35 cellular contexts compared by ENCODE assay signal in genomic region chr6:166987448-166987847, GRCh38.
"Had no signal": no experiment of that assay in that cellular context is flagged by ENCODE, and none has a peak within 500 bp of the region (broad histone marks: within the 10 kb centered on the region; RNA-seq: fewer than 3 reads in every experiment).

No MANE protein-coding gene starts in this region.

- H3K27ac Mint-ChIP-seq: activated CD4-positive, alpha-beta memory T cell treated with anti-CD3 and anti-CD28 coated beads, Interleukin-2, amount 10 ng/mL, durations not matched to agents 7 days and 5 days; activated CD8-positive, alpha-beta memory T cell treated with anti-CD3 and anti-CD28 coated beads, Interleukin-2, amount 10 ng/mL, durations not matched to agents 7 days and 5 days; activated naive CD8-positive, alpha-beta T cell; activated naive CD8-positive, alpha-beta T cell treated with anti-CD3 and anti-CD28 coated beads, Interleukin-2, amount 50 U/mL, for 24 hours; activated T-cell treated with anti-CD3 and anti-CD28 coated beads, Interleukin-2, amount 50 U/mL, for 72 hours; activated T-helper 2 cell treated with anti-CD3 and anti-CD28 coated beads, Interferon-gamma antibody, Interleukin-2, Interleukin-4, amounts not matched to agents 10 μg/mL and 5 μg/mL and 100 μg/mL, durations not matched to agents 14 hours and 24 hours and 36 hours had no signal

- H3K4me3 ChIP-seq: K562, PC-9 had no signal

- H3K9me3 Mint-ChIP-seq: activated naive CD8-positive, alpha-beta T cell treated with anti-CD3 and anti-CD28 coated beads, Interleukin-2, amount 50 U/mL, for 24 hours; activated T-cell treated with anti-CD3 and anti-CD28 coated beads, Interleukin-2, amount 50 U/mL, for 72 hours; activated T-helper 2 cell treated with anti-CD3 and anti-CD28 coated beads, Interferon-gamma antibody, Interleukin-2, Interleukin-4, amounts not matched to agents 10 μg/mL and 5 μg/mL and 100 μg/mL, durations not matched to agents 14 hours and 24 hours and 36 hours had no signal

- H3K4me3 Mint-ChIP-seq: activated CD4-positive, alpha-beta memory T cell treated with anti-CD3 and anti-CD28 coated beads, Interleukin-2, amount 10 ng/mL, durations not matched to agents 7 days and 5 days; activated CD8-positive, alpha-beta memory T cell treated with anti-CD3 and anti-CD28 coated beads, Interleukin-2, amount 10 ng/mL, durations not matched to agents 7 days and 5 days; activated naive CD8-positive, alpha-beta T cell; activated naive CD8-positive, alpha-beta T cell treated with anti-CD3 and anti-CD28 coated beads, Interleukin-2, amount 50 U/mL, for 24 hours; activated T-cell treated with anti-CD3 and anti-CD28 coated beads, Interleukin-2, amount 50 U/mL, for 72 hours; brain had no signal

- H3K27ac ChIP-seq: PC-9, RWPE1, WERI-Rb-1 had no signal

- DNase-seq: activated CD4-positive, alpha-beta memory T cell treated with anti-CD3 and anti-CD28 coated beads, Interleukin-2, amount 10 ng/mL, durations not matched to agents 7 days and 5 days; activated CD4-positive, alpha-beta T cell treated with anti-CD3 and anti-CD28 coated beads, Interleukin-2, amount 50 U/mL, for 1 hour; activated CD4-positive, CD25-positive, alpha-beta regulatory T cell; activated CD8-positive, alpha-beta memory T cell treated with anti-CD3 and anti-CD28 coated beads for 24 hours; activated CD8-positive, alpha-beta memory T cell treated with anti-CD3 and anti-CD28 coated beads, Interleukin-2, amount 10 ng/mL, durations not matched to agents 7 days and 5 days; activated gamma-delta T cell; activated naive CD4-positive, alpha-beta T cell treated with Interleukin-2 at 50 U/mL for 16 hours; activated naive CD8-positive, alpha-beta T cell treated with anti-CD3 and anti-CD28 coated beads, Interleukin-2, amount 50 U/mL, for 24 hours; activated T-cell treated with anti-CD3 and anti-CD28 coated beads, Interleukin-2, amount 50 U/mL, for 1 hour; activated T-cell treated with anti-CD3 and anti-CD28 coated beads, Interleukin-2, amount 50 U/mL, for 72 hours; anterior cingulate cortex; IMR-90; NCI-H1092 treated with DMSO at 0.1 percent for 48 hours; NCI-H1417; NCI-H146; NCI-H187; NCI-H2029 treated with DMSO at 0.1 percent for 48 hours; NCI-H2107; NCI-H2171; NCI-H510A; NCI-H526; NCI-H748 treated with DMSO at 0.1 percent for 48 hours; NK-92 treated with Interleukin-12 subunit alpha and Interleukin-12 subunit beta, amount 100 ng/mL, for 24 hours; PC-9; SIG-M5; SW 1271; T-helper 1 cell; T1000; WERI-Rb-1 had no signal

- ATAC-seq: activated CD8-positive, alpha-beta memory T cell treated with anti-CD3 and anti-CD28 coated beads, Interleukin-2, amount 10 ng/mL, durations not matched to agents 7 days and 5 days; activated naive CD8-positive, alpha-beta T cell treated with anti-CD3 and anti-CD28 coated beads, Interleukin-2, amount 50 U/mL, for 24 hours; K562; Right ventricle myocardium inferior had no signal

- H3K27me3 Mint-ChIP-seq: activated CD4-positive, alpha-beta memory T cell treated with anti-CD3 and anti-CD28 coated beads, Interleukin-2, amount 10 ng/mL, durations not matched to agents 7 days and 5 days; activated CD8-positive, alpha-beta memory T cell treated with anti-CD3 and anti-CD28 coated beads, Interleukin-2, amount 10 ng/mL, durations not matched to agents 7 days and 5 days; activated naive CD8-positive, alpha-beta T cell; activated naive CD8-positive, alpha-beta T cell treated with anti-CD3 and anti-CD28 coated beads, Interleukin-2, amount 50 U/mL, for 24 hours; brain had no signal
